Comparison of ENCODE assay signal across 15 cellular contexts in the genomic region with DNA sequence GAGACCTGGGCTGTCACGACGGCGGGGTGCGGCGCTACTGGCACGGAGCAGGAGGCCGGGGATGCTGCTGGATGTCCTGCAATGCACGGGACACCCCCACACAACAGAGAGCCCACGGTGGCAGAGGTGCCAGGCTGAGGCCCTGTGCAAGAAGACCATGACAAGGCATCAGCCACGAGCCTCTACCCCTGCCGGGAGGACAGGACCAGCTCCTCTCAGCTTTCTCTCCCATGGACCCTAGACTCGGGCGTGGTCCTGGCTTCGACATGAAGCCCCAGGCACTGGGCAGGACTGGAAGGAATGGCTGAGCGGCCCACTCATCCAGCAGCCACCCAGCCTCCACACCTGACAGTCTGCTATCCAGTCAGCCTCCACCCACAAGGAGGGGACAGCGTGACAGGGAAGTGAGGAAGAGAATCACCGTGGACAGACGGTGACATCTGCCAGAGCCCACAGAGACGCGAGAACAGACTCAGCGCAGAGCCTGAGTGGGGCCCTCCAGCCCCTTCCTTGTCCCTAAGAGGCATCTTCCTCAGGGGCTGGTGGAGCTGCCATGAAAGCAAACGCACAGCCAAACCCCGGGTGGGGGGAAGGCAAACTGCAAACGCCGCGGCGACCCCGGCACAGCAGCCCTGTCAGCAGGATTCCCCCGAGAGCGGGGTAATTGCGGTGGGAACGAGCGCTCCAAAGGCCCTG. TPM values are rescaled to one million over a fixed set of nuclear protein-coding genes. Genes with fewer than 3 reads are reported as not detected.
A peak's percentile ranks its signal among the peaks of the same experiment; 100 is the strongest.
DNase-seq lines count a peak whose midpoint lies in the region; ATAC-seq, FAIRE-seq and TF ChIP-seq lines count a peak whose summit lies in the region.
"Had no signal": no experiment of that assay in that cellular context is flagged by ENCODE, and none has a peak within 500 bp of the region (broad histone marks: within the 10 kb centered on the region; RNA-seq: fewer than 3 reads in every experiment).

No MANE protein-coding gene starts in this region.

- peak overlapping the region; percentile 7 for H3K27ac Mint-ChIP-seq in memory B cell
- H3K27ac Mint-ChIP-seq: CD8-positive, alpha-beta T cell had no signal

- intact Hi-C loops in breast epithelium (cut with DNase I; ENCODE audit: low total_unique reads), result no loop called here

- TF ChIP-seq POLR2A in A549 (IDR thresholded peaks at IDR 0.05; ENCODE audit: low read length) (no peak), breast epithelium (IDR thresholded peaks at IDR 0.05) (no peak)

- H3K36me3 ChIP-seq in DND-41 (ENCODE audit: insufficient read depth, low read length) (peaks cover 99% of the 10 kb centered on the region), brain microvascular endothelial cell (replicated peaks) (peaks cover 77% of the 10 kb centered on the region), breast epithelium (no peaks in the 10 kb centered on the region)

- H3K9ac ChIP-seq in DND-41 (ENCODE audit: low read depth, low read length), result no peak overlapping the region

- CTCF ChIA-PET in A549 (lab: Yijun Ruan, JAX), result interaction anchor here (0.7 to 30.2 kb wide), 5 partner anchors 9 to 63 kb away, joined by 3 to 417 read pairs (median 4); no protein-coding TSS in a partner anchor

- H3K27ac ChIP-seq in A549, result peak overlapping the region; percentile 97 to 99
- H3K27ac ChIP-seq in DND-41 (ENCODE audit: low read length), result peak overlapping the region; percentile 53
- H3K27ac ChIP-seq in brain microvascular endothelial cell, result peak overlapping the region; percentile 52
- H3K27ac ChIP-seq in breast epithelium, result peak overlapping the region in 1 of 2 donors; percentile 38
- H3K27ac ChIP-seq: gastroesophageal sphincter had no signal

- no peak for FAIRE-seq in A549 (lab: Jason Lieb, UNC)

- 58% methylated on average over 25 of the region's 33 CpGs for WGBS in A549 (ENCODE audit: missing lambda C conversion rate)

- peak in 1 of 2 experiments; percentile 61 for DNase-seq in A549 (ENCODE audit: low read depth in 1 of 2, low spot score in 1 of 2)
- DNase-seq in DND-41, result no peak
- DNase-seq in brain microvascular endothelial cell, result no peak
- DNase-seq in memory B cell (ENCODE audit: low spot score in 2 of 2), result no peak
- DNase-seq in NCI-H2081 treated with DMSO at 0.1 percent for 48 hours (lab: John Stamatoyannopoulos, UW), result no peak
- DNase-seq in NCI-H146 (lab: John Stamatoyannopoulos, UW), result no peak
- no peak for DNase-seq in NCI-H524 (lab: John Stamatoyannopoulos, UW)
- no peak for DNase-seq in breast epithelium (ENCODE audit: low spot score in 2 of 2)
- DNase-seq: activated CD4-positive, alpha-beta T cell treated with anti-CD3 and anti-CD28 coated beads, Interleukin-2, amount 10 ng/mL, durations not matched to agents 24 days and 14 days; CD8-positive, alpha-beta T cell; dermis blood vessel endothelial cell; DMS79 treated with DMSO at 0.1 percent for 48 hours; left colon; NCI-H1930 had no signal

- POLR2A ChIA-PET in A549 (lab: Yijun Ruan, JAX), result no interaction called here

- H3K36me3 Mint-ChIP-seq in memory B cell, result no peaks in the 10 kb centered on the region

- no peak overlapping the region for H3K4me3 Mint-ChIP-seq in memory B cell
- H3K4me3 Mint-ChIP-seq: CD8-positive, alpha-beta T cell had no signal

- H3K27me3 Mint-ChIP-seq in memory B cell, result no peaks in the 10 kb centered on the region
- H3K27me3 Mint-ChIP-seq: activated CD4-positive, alpha-beta T cell treated with anti-CD3 and anti-CD28 coated beads, Interleukin-2, amount 10 ng/mL, durations not matched to agents 24 days and 14 days had no signal

- H3K4me3 ChIP-seq in A549 (peak overlapping the region; percentile 15; the same call in 2 of the 3 replicates), DND-41 (ENCODE audit: low read depth in 1 of 2, low read length in 2 of 2) (no peak overlapping the region), brain microvascular endothelial cell (ENCODE audit: low read depth, low read length) (no peak overlapping the region), breast epithelium (no peak overlapping the region)
- H3K4me3 ChIP-seq: gastroesophageal sphincter had no signal

- H3K4me2 ChIP-seq in A549, result peak overlapping the region; percentile 79
- no peak overlapping the region for H3K4me2 ChIP-seq in DND-41 (ENCODE audit: insufficient read depth, low read length)

- peaks cover 99% of the 10 kb centered on the region for H3K79me2 ChIP-seq in DND-41 (ENCODE audit: insufficient read depth, low read length)

- no peaks in the 10 kb centered on the region for H3K9me3 ChIP-seq in A549
- no peaks in the 10 kb centered on the region for H3K9me3 ChIP-seq in DND-41 (ENCODE audit: insufficient read depth, low read length, severe bottlenecking)
- no peaks in the 10 kb centered on the region for H3K9me3 ChIP-seq in breast epithelium
- H3K9me3 ChIP-seq: gastroesophageal sphincter had no signal

- in situ Hi-C loops in brain microvascular endothelial cell (cut with HindIII; ENCODE audit: low pct_ligation_motif_present, low sequenced_read_pairs), result no loop called here

- no peak for TF ChIP-seq RAD21 in A549 (conservative IDR thresholded peaks at IDR 0.05 in 1 of 2, IDR thresholded peaks at IDR 0.05 in 1 of 2)

- H3K4me1 Mint-ChIP-seq in memory B cell, result peaks cover 8% of the 10 kb centered on the region

- ATAC-seq in A549 (peak in 1 of 2 experiments; percentile 0; a peak in 1 of 6 replicates), DND-41 (ENCODE audit: insufficient read depth, low read depth) (no peak), memory B cell (ENCODE audit: low read depth) (no peak)
- ATAC-seq: CD8-positive, alpha-beta T cell; gastroesophageal sphincter; left colon had no signal

- no peak for TF ChIP-seq EP300 in A549 (IDR thresholded peaks at IDR 0.05)

- H3K4me1 ChIP-seq in A549, result peaks cover 100% of the 10 kb centered on the region
- H3K4me1 ChIP-seq in DND-41 (ENCODE audit: insufficient read depth, low read length), result no peaks in the 10 kb centered on the region
- peaks cover 0 to 14% of the 10 kb centered on the region in 2 donors for H3K4me1 ChIP-seq in breast epithelium

- TF ChIP-seq CTCF in A549 (IDR thresholded peaks at IDR 0.05) (no peak), DND-41 (IDR thresholded peaks at IDR 0.05; ENCODE audit: borderline replicate concordance, extremely low read depth, low read length, poor library complexity, severe bottlenecking) (no peak), brain microvascular endothelial cell (IDR thresholded peaks at IDR 0.05; ENCODE audit: low read depth, low read length, missing control alignments) (no peak), breast epithelium (IDR thresholded peaks at IDR 0.05) (no peak)

- H3K9me3 Mint-ChIP-seq in memory B cell, result no peaks in the 10 kb centered on the region
- H3K9me3 Mint-ChIP-seq: activated CD4-positive, alpha-beta T cell treated with anti-CD3 and anti-CD28 coated beads, Interleukin-2, amount 10 ng/mL, durations not matched to agents 24 days and 14 days; CD8-positive, alpha-beta T cell had no signal

- H3K27me3 ChIP-seq in DND-41 (ENCODE audit: insufficient read depth, low read length, poor library complexity) (no peaks in the 10 kb centered on the region), brain microvascular endothelial cell (replicated peaks) (no peaks in the 10 kb centered on the region), breast epithelium (no peaks in the 10 kb centered on the region)
- H3K27me3 ChIP-seq: gastroesophageal sphincter had no signal

- H4K20me1 ChIP-seq in DND-41 (ENCODE audit: insufficient read depth, low read length), result peaks cover 99% of the 10 kb centered on the region

- H2AFZ ChIP-seq in DND-41 (ENCODE audit: low read depth, low read length), result no peak overlapping the region

TF ChIP-seq in A549, 52 proteins besides CTCF, POLR2A, EP300 and RAD21:
- TF ChIP-seq RARB (CRISPR knock-in tag; IDR thresholded peaks at IDR 0.05), result 0 out of 2 replicates have a peak, but pooled peaks have one; percentile 2
- TF ChIP-seq GATA3 (IDR thresholded peaks at IDR 0.05; ENCODE audit: borderline replicate concordance), result no peak
- TF ChIP-seq ZFP36 (IDR thresholded peaks at IDR 0.05; ENCODE audit: borderline replicate concordance, partially characterized antibody), result no peak
- peak in 1 of 2 experiments; percentile 43; a peak in 2 of 5 replicates for TF ChIP-seq JUN (IDR thresholded peaks at IDR 0.05)
- TF ChIP-seq ZNF302 (CRISPR knock-in tag; IDR thresholded peaks at IDR 0.05), result no peak
- no peak for TF ChIP-seq FOSL2 (IDR thresholded peaks at IDR 0.05)
- TF ChIP-seq FOSL2 (CRISPR knock-in tag; IDR thresholded peaks at IDR 0.05), result no peak
- TF ChIP-seq POLR2AphosphoS2 (conservative IDR thresholded peaks at IDR 0.05; ENCODE audit: low read length), result peak; percentile 41; the same call in 1 of the 2 replicates
- TF ChIP-seq KDM1A (IDR thresholded peaks at IDR 0.05; ENCODE audit: low read depth), result no peak
- no peak for TF ChIP-seq JUNB (IDR thresholded peaks at IDR 0.05)
- TF ChIP-seq KDM5A (IDR thresholded peaks at IDR 0.05), result no peak
- TF ChIP-seq MAFK (IDR thresholded peaks at IDR 0.05; ENCODE audit: partially characterized antibody), result no peak
- no peak for TF ChIP-seq RCOR1 (IDR thresholded peaks at IDR 0.05; ENCODE audit: low read depth, low read length)

RNA-seq across cellular contexts. Expression of a gene that starts 25.5 kb away (rescaled TPM):
- polyA plus RNA-seq in A549 (2011; rRNA removed) (265 and 326 TPM in 2 replicates), A549 (2017; fragmentation: RNase III; extraction: RNeasy Plus Mini Kit Qiagen cat#74134 plus additional on column Dnase treatment) (903 to 1,096 TPM (median 972 TPM) in 3 replicates)
- polyA plus RNA-seq in A549 (2012; cell fraction: cytosol; rRNA removed), result 971 and 1,312 TPM in 2 replicates
- polyA plus RNA-seq in A549 (2012; cell fraction: nucleus; rRNA removed), result 1,440 and 1,925 TPM in 2 replicates
- polyA minus RNA-seq in A549 (2011; rRNA and poly(A)+ RNA removed), result 237 and 354 TPM in 2 replicates
- 1 to 10 TPM in 2 of 3 donors, under 1 TPM in 1; 0.48 to 7.3 (median 5.9) TPM for total RNA-seq in breast epithelium
